Comparison of ENCODE assay signal across 22 cellular contexts in the genomic region with DNA sequence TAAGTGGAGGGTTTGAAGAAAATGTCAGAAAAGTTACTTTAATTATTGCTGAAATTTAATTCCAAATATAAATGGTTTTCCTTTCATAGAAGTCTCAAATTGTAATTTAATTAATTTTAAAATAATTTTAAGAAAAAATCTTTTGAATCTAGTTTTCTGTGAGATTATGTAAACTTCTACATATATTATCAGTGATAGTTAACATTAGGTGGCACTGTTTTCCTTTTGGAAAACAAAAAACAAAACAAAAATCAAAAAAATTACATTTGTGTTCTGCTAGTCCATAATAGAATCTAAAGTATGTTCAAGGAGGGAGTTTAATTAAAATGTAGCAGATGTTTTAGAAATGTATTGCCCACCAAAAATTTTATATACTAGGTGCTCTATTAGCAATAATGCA.
DNase-seq lines count a peak whose midpoint lies in the region; ATAC-seq, FAIRE-seq and TF ChIP-seq lines count a peak whose summit lies in the region.
"Had no signal": no experiment of that assay in that cellular context is flagged by ENCODE, and none has a peak within 500 bp of the region (broad histone marks: within the 10 kb centered on the region; RNA-seq: fewer than 3 reads in every experiment).

No MANE protein-coding gene starts in this region.

- no peaks in the 10 kb centered on the region for H3K4me1 Mint-ChIP-seq in natural killer cell
- H3K4me1 Mint-ChIP-seq: activated CD8-positive, alpha-beta memory T cell treated with anti-CD3 and anti-CD28 coated beads, Interleukin-2, amount 10 ng/mL, durations not matched to agents 7 days and 5 days; stimulated activated effector memory CD8-positive, alpha-beta T cell treated with anti-CD3 and anti-CD28 coated beads, Interleukin-12 subunit alpha, Interleukin-12 subunit beta, amount 100 ng/mL, for 72 hours; T-helper 17 cell had no signal

- intact Hi-C loops in kidney (cut with DNase I) (no loop called here), upper lobe of right lung (cut with DNase I) (no loop called here), natural killer cell (cut with micrococcal nuclease) (no loop called here)

- FAIRE-seq in kidney (lab: Jason Lieb, UNC), result peak; percentile 55

- H3K9me3 ChIP-seq in kidney (ENCODE audit: control insufficient read depth in 1 of 2, low read length in 2 of 2), result no peaks in the 10 kb centered on the region
- no peaks in the 10 kb centered on the region for H3K9me3 ChIP-seq in upper lobe of right lung
- H3K9me3 ChIP-seq: heart right ventricle, ovary, spleen, tibial artery had no signal

- H3K9ac ChIP-seq in kidney (ENCODE audit: low read length in 2 of 2), result no peak overlapping the region

- H3K4me3 ChIP-seq in kidney (ENCODE audit: low read length in 2 of 2) (no peak overlapping the region), upper lobe of right lung (no peak overlapping the region)
- H3K4me3 ChIP-seq: heart right ventricle, ovary, spleen, tibial artery had no signal

- ATAC-seq in upper lobe of right lung, result no peak
- ATAC-seq in GM18870 (IDR thresholded peaks at IDR 0.05; ENCODE audit: unreplicated experiment), result no peak
- no peak for ATAC-seq in natural killer cell
- ATAC-seq: activated CD8-positive, alpha-beta memory T cell treated with anti-CD3 and anti-CD28 coated beads, Interleukin-2, amount 10 ng/mL, durations not matched to agents 7 days and 5 days; heart right ventricle; stimulated activated effector memory CD8-positive, alpha-beta T cell treated with anti-CD3 and anti-CD28 coated beads, Interleukin-12 subunit alpha, Interleukin-12 subunit beta, amount 100 ng/mL, for 72 hours; T-helper 17 cell had no signal

- peak; percentile 56 for TF ChIP-seq CTCF in VCaP (conservative IDR thresholded peaks at IDR 0.05)
- TF ChIP-seq CTCF in kidney (IDR thresholded peaks at IDR 0.05; ENCODE audit: borderline replicate concordance, extremely low read depth, insufficient read depth), result no peak
- peak; percentile 10 for TF ChIP-seq CTCF in upper lobe of right lung (IDR thresholded peaks at IDR 0.05)
- no peak for TF ChIP-seq CTCF in natural killer cell (IDR thresholded peaks at IDR 0.05)

- no peaks in the 10 kb centered on the region for H3K36me3 Mint-ChIP-seq in natural killer cell
- H3K36me3 Mint-ChIP-seq: activated CD8-positive, alpha-beta memory T cell treated with anti-CD3 and anti-CD28 coated beads, Interleukin-2, amount 10 ng/mL, durations not matched to agents 7 days and 5 days; stimulated activated effector memory CD8-positive, alpha-beta T cell treated with anti-CD3 and anti-CD28 coated beads, Interleukin-12 subunit alpha, Interleukin-12 subunit beta, amount 100 ng/mL, for 72 hours had no signal

- H3K27ac Mint-ChIP-seq in natural killer cell, result no peak overlapping the region
- H3K27ac Mint-ChIP-seq: activated CD8-positive, alpha-beta memory T cell treated with anti-CD3 and anti-CD28 coated beads, Interleukin-2, amount 10 ng/mL, durations not matched to agents 7 days and 5 days; CD4-positive, alpha-beta T cell; dendritic cell treated with granulocyte-macrophage colony-stimulating factor and Interleukin-4, amounts not matched to agents 40 ng/mL and 50 ng/mL, for 4 days; stimulated activated effector memory CD8-positive, alpha-beta T cell treated with anti-CD3 and anti-CD28 coated beads, Interleukin-12 subunit alpha, Interleukin-12 subunit beta, amount 100 ng/mL, for 72 hours; T-helper 17 cell had no signal

- H3K36me3 ChIP-seq in kidney (ENCODE audit: control insufficient read depth in 1 of 2, insufficient read depth in 2 of 2, low read length in 2 of 2) (no peaks in the 10 kb centered on the region), upper lobe of right lung (no peaks in the 10 kb centered on the region)
- H3K36me3 ChIP-seq: heart right ventricle, ovary, spleen, tibial artery had no signal

- peaks cover 9 to 20% of the 10 kb centered on the region in 2 donors for H3K9me3 Mint-ChIP-seq in natural killer cell
- H3K9me3 Mint-ChIP-seq: dendritic cell treated with granulocyte-macrophage colony-stimulating factor and Interleukin-4, amounts not matched to agents 40 ng/mL and 50 ng/mL, for 4 days had no signal

- H3K27ac ChIP-seq in VCaP (no peak overlapping the region), kidney (ENCODE audit: low read depth in 2 of 2, low read length in 2 of 2) (no peak overlapping the region), upper lobe of right lung (no peak overlapping the region)
- H3K27ac ChIP-seq: heart right ventricle, ovary, spleen, tibial artery had no signal

- no peaks in the 10 kb centered on the region for H3K4me1 ChIP-seq in kidney (ENCODE audit: control insufficient read depth in 1 of 2, insufficient read depth in 1 of 2, low read depth in 1 of 2, low read length in 2 of 2)
- no peaks in the 10 kb centered on the region for H3K4me1 ChIP-seq in upper lobe of right lung
- H3K4me1 ChIP-seq: heart right ventricle, spleen, tibial artery had no signal

- peak; percentile 11 for DNase-seq in NCI-H2171 treated with DMSO at 0.1 percent for 48 hours (lab: John Stamatoyannopoulos, UW)
- no peak for DNase-seq in NCI-H2171 (lab: John Stamatoyannopoulos, UW)
- no peak for DNase-seq in kidney
- DNase-seq in upper lobe of right lung, result no peak
- no peak for DNase-seq in COLO829 (ENCODE audit: low spot score)
- no peak for DNase-seq in natural killer cell
- DNase-seq: activated CD4-positive, CD25-positive, alpha-beta regulatory T cell treated with anti-CD3 and anti-CD28 coated beads, Interleukin-2, amount 50 U/mL, for 72 hours; activated CD8-positive, alpha-beta memory T cell treated with anti-CD3 and anti-CD28 coated beads, Interleukin-2, amount 10 ng/mL, durations not matched to agents 7 days and 5 days; activated naive CD4-positive, alpha-beta T cell; aorta; CD4-positive, alpha-beta T cell; heart right ventricle; islet precursor cell; ovary; SHP77; spleen; T-helper 17 cell; tibial artery had no signal

- H3K27me3 ChIP-seq in upper lobe of right lung, result no peaks in the 10 kb centered on the region
- H3K27me3 ChIP-seq: heart right ventricle, ovary, spleen, tibial artery had no signal

- no peak overlapping the region for H3K4me3 Mint-ChIP-seq in natural killer cell
- H3K4me3 Mint-ChIP-seq: activated CD8-positive, alpha-beta memory T cell treated with anti-CD3 and anti-CD28 coated beads, Interleukin-2, amount 10 ng/mL, durations not matched to agents 7 days and 5 days; CD4-positive, alpha-beta T cell; dendritic cell treated with granulocyte-macrophage colony-stimulating factor and Interleukin-4, amounts not matched to agents 40 ng/mL and 50 ng/mL, for 4 days; stimulated activated effector memory CD8-positive, alpha-beta T cell treated with anti-CD3 and anti-CD28 coated beads, Interleukin-12 subunit alpha, Interleukin-12 subunit beta, amount 100 ng/mL, for 72 hours; T-helper 17 cell had no signal

- H3K27me3 Mint-ChIP-seq in natural killer cell (ENCODE audit: low read depth in 2 of 2), result no peaks in the 10 kb centered on the region
- H3K27me3 Mint-ChIP-seq: activated CD8-positive, alpha-beta memory T cell treated with anti-CD3 and anti-CD28 coated beads, Interleukin-2, amount 10 ng/mL, durations not matched to agents 7 days and 5 days; CD4-positive, alpha-beta T cell; dendritic cell treated with granulocyte-macrophage colony-stimulating factor and Interleukin-4, amounts not matched to agents 40 ng/mL and 50 ng/mL, for 4 days; T-helper 17 cell had no signal

Comparison
In these comparisons a context has a peak if more than half of its experiments do, and no peak if none do; other contexts are left out.
1. CTCF ChIP-seq: peak in VCaP (single experiment) and upper lobe of right lung (single experiment); none in kidney (single experiment) and natural killer cell (single experiment).